In the genomic region with DNA sequence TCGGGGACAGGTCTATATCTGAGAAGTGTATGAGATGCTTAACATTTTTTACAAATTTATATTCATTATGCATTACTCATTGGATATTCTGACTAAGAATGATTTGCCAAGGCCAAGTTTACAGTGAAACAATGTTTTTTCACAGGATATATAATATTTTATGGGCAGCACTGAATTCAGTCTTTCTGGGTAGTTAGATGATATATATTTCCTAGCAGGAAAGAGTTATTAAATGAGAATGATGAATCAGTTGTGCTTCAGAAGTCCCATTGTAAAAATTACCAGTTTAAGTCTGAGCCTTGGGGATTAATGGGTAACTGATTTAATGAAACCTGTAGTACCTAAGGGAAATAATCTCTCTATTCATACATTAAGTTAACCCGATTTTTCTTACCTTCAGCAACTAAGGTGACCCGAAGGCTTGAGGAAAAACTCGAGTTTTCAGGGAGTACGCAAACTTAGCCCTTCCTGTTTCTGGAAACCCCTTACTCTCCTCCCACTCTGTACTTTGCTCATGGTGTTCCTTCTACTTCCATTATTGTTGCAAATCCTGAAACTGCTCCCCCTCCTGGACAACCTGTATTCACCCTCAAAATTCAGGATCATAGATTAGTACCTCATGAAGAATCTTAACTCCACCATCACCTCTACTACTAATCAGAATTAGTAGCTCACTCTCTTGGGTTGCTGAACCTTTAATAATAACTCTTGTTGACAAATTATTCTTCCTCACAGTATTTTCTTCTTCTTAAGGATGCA, we compare ENCODE assay signal across 8 cellular contexts.
DNase-seq lines count a peak whose midpoint lies in the region; ATAC-seq and TF ChIP-seq lines count a peak whose summit lies in the region.
"Had no signal": no experiment of that assay in that cellular context is flagged by ENCODE, and none has a peak within 500 bp of the region (broad histone marks: within the 10 kb centered on the region; RNA-seq: fewer than 3 reads in every experiment).

No MANE protein-coding gene starts in this region.

- H3K9ac ChIP-seq in IMR-90 (ENCODE audit: low read depth, low read length) = no peak overlapping the region
- no peak overlapping the region for H3K9ac ChIP-seq in mesendoderm (ENCODE audit: low read length)

- H3K79me2 ChIP-seq in mesendoderm (ENCODE audit: control insufficient read depth, insufficient read depth, low read length) = no peaks in the 10 kb centered on the region

- peak overlapping the region; percentile 73; the same call in 1 of the 2 replicates for H4K91ac ChIP-seq in IMR-90 (ENCODE audit: insufficient read depth, low read depth, low read length)

- H3K23ac ChIP-seq in IMR-90 (ENCODE audit: low read depth, low read length) (peak overlapping the region; percentile 11; the same call in 1 of the 2 replicates), mesendoderm (ENCODE audit: low read length) (no peak overlapping the region)

- no peak overlapping the region for H3K27ac ChIP-seq in IMR-90 (ENCODE audit: insufficient read depth, low read length)
- H3K27ac ChIP-seq in body of pancreas = no peak overlapping the region
- no peak overlapping the region for H3K27ac ChIP-seq in mesendoderm (ENCODE audit: low read depth, low read length)
- no peak overlapping the region for H3K27ac ChIP-seq in aorta (ENCODE audit: low read depth in 1 of 2, low read length in 2 of 2)

- POLR2A ChIA-PET in IMR-90 (lab: Charles Lee; ENCODE audit: unreplicated experiment) = no interaction called here

- peak; percentile 39 for TF ChIP-seq RAD21 in IMR-90 (IDR thresholded peaks at IDR 0.05; ENCODE audit: low read length)

- peaks cover 8% of the 10 kb centered on the region for H3K36me3 ChIP-seq in IMR-90 (ENCODE audit: control insufficient read depth, insufficient read depth, low read length)
- H3K36me3 ChIP-seq in body of pancreas (replicated peaks in 1 of 2; ENCODE audit: insufficient read depth in 1 of 2, low read depth in 2 of 2) = no peaks in the 10 kb centered on the region
- H3K36me3 ChIP-seq in mesendoderm (ENCODE audit: control insufficient read depth, insufficient read depth, low read length) = no peaks in the 10 kb centered on the region
- H3K36me3 ChIP-seq in aorta (ENCODE audit: control insufficient read depth in 1 of 2, insufficient read depth in 2 of 2, low read length in 1 of 2) = no peaks in the 10 kb centered on the region

- H3K79me1 ChIP-seq in IMR-90 (ENCODE audit: low read depth in 1 of 2, low read length in 2 of 2) (peaks cover 0 to 24% of the 10 kb centered on the region in 2 experiments; a peak in 2 of 4 replicates), mesendoderm (ENCODE audit: low read length) (no peaks in the 10 kb centered on the region)

- H3K14ac ChIP-seq in IMR-90 (replicated peaks; ENCODE audit: low read depth, low read length) = peak overlapping the region; percentile 38

- peak overlapping the region; percentile 67; the same call in 2 of the 3 replicates for H2BK15ac ChIP-seq in IMR-90 (ENCODE audit: low read depth, low read length)
- H2BK15ac ChIP-seq in mesendoderm (replicated peaks; ENCODE audit: low read depth) = no peak overlapping the region

- no peaks in the 10 kb centered on the region for H4K20me1 ChIP-seq in IMR-90 (ENCODE audit: insufficient read depth, low read length)

- H3K4me2 ChIP-seq in IMR-90 (ENCODE audit: low read depth, low read length) (peak overlapping the region; percentile 63; the same call in 1 of the 2 replicates), mesendoderm (ENCODE audit: low read length) (no peak overlapping the region)

- CTCF ChIA-PET in IMR-90 (lab: Yijun Ruan, JAX) = no interaction called here

- H3K9me3 ChIP-seq in IMR-90 (ENCODE audit: control insufficient read depth, insufficient read depth, low read length) = no peaks in the 10 kb centered on the region
- no peaks in the 10 kb centered on the region for H3K9me3 ChIP-seq in body of pancreas
- no peaks in the 10 kb centered on the region for H3K9me3 ChIP-seq in aorta (ENCODE audit: control insufficient read depth, low read length)

- H2BK5ac ChIP-seq in IMR-90 (ENCODE audit: low read depth, low read length, poor library complexity, severe bottlenecking) (peak overlapping the region; percentile 61), mesendoderm (ENCODE audit: low read length) (no peak overlapping the region)

- ATAC-seq in IMR-90 (ENCODE audit: low read depth) (peak; percentile 75), body of pancreas (no peak), GM21619 (IDR thresholded peaks at IDR 0.05; ENCODE audit: unreplicated experiment) (no peak), aorta (ENCODE audit: low FRiP score) (no peak)

- H3K27me3 ChIP-seq in IMR-90 (ENCODE audit: control insufficient read depth, insufficient read depth, low read length) (no peaks in the 10 kb centered on the region), body of pancreas (no peaks in the 10 kb centered on the region), mesendoderm (ENCODE audit: insufficient read depth, low read length, poor library complexity) (no peaks in the 10 kb centered on the region), aorta (ENCODE audit: control insufficient read depth in 1 of 2, insufficient read depth in 2 of 2, low read length in 1 of 2) (no peaks in the 10 kb centered on the region)

- H4K8ac ChIP-seq in IMR-90 (ENCODE audit: low read depth in 2 of 2, low read length in 2 of 2) = peak overlapping the region; percentile 8 to 81; a peak in 2 of 4 replicates
- no peak overlapping the region for H4K8ac ChIP-seq in mesendoderm (ENCODE audit: low read depth, low read length)

- H3K4me1 ChIP-seq in IMR-90 (ENCODE audit: control insufficient read depth, insufficient read depth, low read length) = peaks cover 6% of the 10 kb centered on the region; the same call in 1 of the 2 replicates
- H3K4me1 ChIP-seq in body of pancreas = no peaks in the 10 kb centered on the region
- no peaks in the 10 kb centered on the region for H3K4me1 ChIP-seq in mesendoderm (ENCODE audit: control insufficient read depth, low read depth, low read length)
- H3K4me1 ChIP-seq in aorta (ENCODE audit: control insufficient read depth in 1 of 2, insufficient read depth in 2 of 2, low read length in 2 of 2) = peaks cover 4% of the 10 kb centered on the region in 2 donors

- peak; percentile 35; the same call in 1 of the 2 replicates for TF ChIP-seq CTCF in IMR-90 (conservative IDR thresholded peaks at IDR 0.05; ENCODE audit: low read depth, low read length)
- peak in 5 of 7 experiments; percentile 22 to 37 (median 24) for TF ChIP-seq CTCF in body of pancreas (IDR thresholded peaks at IDR 0.05)

- peaks cover 17% of the 10 kb centered on the region for H3K9me1 ChIP-seq in IMR-90 (ENCODE audit: insufficient read depth, low read length)

- intact Hi-C loops in IMR-90 (cut with micrococcal nuclease) (no loop called here), body of pancreas (cut with DNase I) (no loop called here), aorta (cut with DNase I) (no loop called here)

- peak overlapping the region; percentile 65 for H3K4ac ChIP-seq in IMR-90 (ENCODE audit: low read depth, low read length)
- H3K4ac ChIP-seq in mesendoderm (ENCODE audit: low read depth, low read length) = no peak overlapping the region

- no TSS peak for BruUV-seq in IMR-90 (replicated peaks; lab: Mats Ljungman, UMichigan)

- H3K4me3 ChIP-seq in IMR-90 (ENCODE audit: insufficient read depth, low read depth, low read length) (no peak overlapping the region), body of pancreas (no peak overlapping the region), mesendoderm (ENCODE audit: low read length) (no peak overlapping the region), aorta (ENCODE audit: low read length in 2 of 2) (no peak overlapping the region)

- H3K56ac ChIP-seq in IMR-90 (ENCODE audit: extremely low read depth, insufficient read depth, low read length) (no peak overlapping the region), mesendoderm (ENCODE audit: low read length) (no peak overlapping the region)

- H4K5ac ChIP-seq in IMR-90 (ENCODE audit: low read depth, low read length) (peak overlapping the region; percentile 16; the same call in 1 of the 2 replicates), mesendoderm (ENCODE audit: low read length) (no peak overlapping the region)

- no peak for TF ChIP-seq POLR2A in IMR-90 (IDR thresholded peaks at IDR 0.05; ENCODE audit: low read depth, low read length)
- no peak for TF ChIP-seq POLR2A in body of pancreas (IDR thresholded peaks at IDR 0.05)

- H2BK120ac ChIP-seq in IMR-90 (ENCODE audit: low read depth, low read length) (peak overlapping the region; percentile 33; the same call in 1 of the 2 replicates), mesendoderm (ENCODE audit: low read depth, low read length) (no peak overlapping the region)

- dilution Hi-C loops in IMR-90 (cut with HindIII; ENCODE audit: low sequenced_read_pairs, unreplicated experiment) = no loop called here

- H2BK20ac ChIP-seq in IMR-90 (ENCODE audit: low read depth, low read length) = peak overlapping the region; percentile 45

- H3K18ac ChIP-seq in IMR-90 (ENCODE audit: low read depth, low read length) (peak overlapping the region; percentile 83; the same call in 1 of the 2 replicates), mesendoderm (ENCODE audit: low read length) (no peak overlapping the region)

- H2AFZ ChIP-seq in IMR-90 (replicated peaks; ENCODE audit: low read length, poor library complexity) = no peak overlapping the region

- H2AK5ac ChIP-seq in IMR-90 (ENCODE audit: low read depth, low read length) = peak overlapping the region; percentile 54; the same call in 1 of the 2 replicates
- H2AK5ac ChIP-seq in mesendoderm (ENCODE audit: low read length) = no peak overlapping the region

- in situ Hi-C loops in IMR-90 (cut with MboI; ENCODE audit: low sequenced_read_pairs) = no loop called here

- 83% methylated on average over 2 of the region's 5 CpGs; no CpG with 5 or more reads in 1 of the 2 experiments for WGBS in IMR-90 (ENCODE audit: extremely low coverage in 2 of 2, insufficient read length in 1 of 2), 2 experiments
- 60 to 61% methylated on average over 5 of the region's 5 CpGs for WGBS in body of pancreas, 2 donors
- no CpG with 5 or more reads among the region's 5 CpGs for WGBS in mesendoderm (ENCODE audit: extremely low coverage, insufficient coverage, low lambda C conversion rate)
- WGBS in aorta, 2 donors = 86 to 90% methylated on average over 5 of the region's 5 CpGs

- H2AK9ac ChIP-seq in IMR-90 (replicated peaks; ENCODE audit: low read depth, low read length, poor library complexity) = no peak overlapping the region

- DNase-seq in EH (ENCODE audit: low read depth) = peak; percentile 41
- peak; percentile 34 for DNase-seq in IMR-90
- DNase-seq in body of pancreas = no peak
- DNase-seq in mesendoderm = peak; percentile 65
- no peak for DNase-seq in T1000 (lab: John Stamatoyannopoulos, UW)
- no peak for DNase-seq in aorta
- DNase-seq: activated CD8-positive, alpha-beta memory T cell treated with anti-CD3 and anti-CD28 coated beads, Interleukin-2, amount 50 U/mL, for 48 hours had no signal

TF ChIP-seq in IMR-90, 13 proteins besides CTCF, POLR2A, EP300 and RAD21 (continues in another document):
- TF ChIP-seq MAFK (IDR thresholded peaks at IDR 0.05; ENCODE audit: low read depth, low read length) (no peak), FOS (IDR thresholded peaks at IDR 0.05; ENCODE audit: low read depth, low read length) (no peak), MAZ (IDR thresholded peaks at IDR 0.05; ENCODE audit: borderline replicate concordance, low read depth, low read length) (no peak)

Comparison
In these comparisons a context has a peak if more than half of its experiments do, and no peak if none do; other contexts are left out.
1. DNase-seq: peak in EH (single experiment), IMR-90 (single experiment) and mesendoderm (single experiment); none in body of pancreas (0 of 4), T1000 (single experiment) and aorta (0 of 2).